2 cellular contexts compared by ENCODE assay signal in the genomic region with DNA sequence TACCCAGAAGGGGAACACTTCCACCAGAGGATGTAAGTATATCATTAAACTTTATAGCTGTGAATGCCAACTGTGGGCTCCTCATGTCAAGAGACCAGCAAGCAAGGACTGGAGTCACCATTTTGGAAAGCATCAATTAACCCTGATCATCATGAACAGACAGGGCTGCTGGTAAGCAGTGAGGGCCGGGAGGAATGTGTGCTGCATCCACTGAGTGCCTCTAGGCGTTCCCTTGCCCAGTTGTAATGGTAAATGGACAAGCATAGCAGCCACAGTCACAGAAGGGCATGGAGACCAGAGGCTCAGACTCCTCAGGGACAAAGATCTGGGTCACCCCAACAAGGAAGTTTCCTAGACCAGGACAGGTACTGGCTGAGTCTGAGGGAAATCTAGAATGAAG.
TF ChIP-seq lines count a peak whose summit lies in the region.

No MANE protein-coding gene starts in this region.

TF ChIP-seq in A549, 52 proteins besides CTCF, POLR2A, EP300 and RAD21 (continued from another document):
- TF ChIP-seq, protein P1, sequence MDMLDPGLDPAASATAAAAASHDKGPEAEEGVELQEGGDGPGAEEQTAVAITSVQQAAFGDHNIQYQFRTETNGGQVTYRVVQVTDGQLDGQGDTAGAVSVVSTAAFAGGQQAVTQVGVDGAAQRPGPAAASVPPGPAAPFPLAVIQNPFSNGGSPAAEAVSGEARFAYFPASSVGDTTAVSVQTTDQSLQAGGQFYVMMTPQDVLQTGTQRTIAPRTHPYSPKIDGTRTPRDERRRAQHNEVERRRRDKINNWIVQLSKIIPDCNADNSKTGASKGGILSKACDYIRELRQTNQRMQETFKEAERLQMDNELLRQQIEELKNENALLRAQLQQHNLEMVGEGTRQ (IDR thresholded peaks at IDR 0.05): no peak
- TF ChIP-seq HES2 (IDR thresholded peaks at IDR 0.05) (no peak), GATA3 (IDR thresholded peaks at IDR 0.05; ENCODE audit: borderline replicate concordance) (no peak), KDM5A (IDR thresholded peaks at IDR 0.05) (no peak)

TF ChIP-seq in GM23338, 12 proteins besides CTCF, POLR2A, EP300 and RAD21 (continued from another document):
- TF ChIP-seq ZNF462 (CRISPR knock-in tag; IDR thresholded peaks at IDR 0.05) (no peak), CREB1 (CRISPR knock-in tag; IDR thresholded peaks at IDR 0.05; ENCODE audit: low read depth) (no peak)
